Comparison of ENCODE assay signal across 8 cellular contexts in the genomic region with DNA sequence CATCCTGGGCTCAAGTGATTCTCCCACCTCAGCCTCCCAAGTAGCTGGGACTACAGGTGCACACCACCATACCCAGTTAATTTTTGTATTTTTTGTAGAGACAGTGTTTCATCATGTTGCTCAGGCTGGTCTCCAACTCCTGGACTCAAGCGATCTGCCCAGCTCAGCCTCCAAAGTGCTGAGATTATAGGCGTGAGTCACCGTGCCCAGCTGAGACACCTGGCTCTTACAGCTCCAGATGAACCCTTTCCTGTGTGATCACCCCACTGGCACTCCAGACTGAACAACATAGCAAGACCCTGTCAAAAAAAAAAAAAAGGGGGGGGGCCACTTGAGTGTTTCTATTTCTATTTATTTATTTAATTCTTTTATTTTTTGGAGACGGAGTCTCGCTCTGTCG. TPM values are rescaled to one million over a fixed set of nuclear protein-coding genes. Genes with fewer than 3 reads are reported as not detected.
DNase-seq lines count a peak whose midpoint lies in the region; ATAC-seq and TF ChIP-seq lines count a peak whose summit lies in the region.

No MANE protein-coding gene starts in this region.

- TF ChIP-seq POLR2A in gastroesophageal sphincter (IDR thresholded peaks at IDR 0.05): no peak

- H3K27me3 ChIP-seq in gastroesophageal sphincter: no peaks in the 10 kb centered on the region

- POLR2A ChIA-PET in activated CD4-positive, alpha-beta T cell treated with anti-CD3 and anti-CD28 coated beads, Interleukin-2, amount 10 ng/mL, durations not matched to agents 7 days and 5 days (lab: Charles Lee): interaction anchor here (0.6 to 1.0 kb wide), 2 partner anchors 25 to 301 kb away, joined by 7 to 12 read pairs; no protein-coding TSS in a partner anchor

- H3K27me3 Mint-ChIP-seq in activated CD4-positive, alpha-beta T cell treated with anti-CD3 and anti-CD28 coated beads, Interleukin-2, amount 10 ng/mL, durations not matched to agents 7 days and 5 days: no peaks in the 10 kb centered on the region
- no peaks in the 10 kb centered on the region for H3K27me3 Mint-ChIP-seq in stimulated activated naive B cell treated with anti-CD40 and anti-IgM and Interleukin-4, amounts not matched to agents 10 μg/mL and 1 μg/mL and 100 μg/mL, for 72 hours

- H3K9me3 ChIP-seq in gastroesophageal sphincter: no peaks in the 10 kb centered on the region

- peaks cover 52% of the 10 kb centered on the region for H3K4me1 Mint-ChIP-seq in activated CD4-positive, alpha-beta T cell treated with anti-CD3 and anti-CD28 coated beads, Interleukin-2, amount 10 ng/mL, durations not matched to agents 7 days and 5 days
- peaks cover 18 to 32% of the 10 kb centered on the region in 2 donors for H3K4me1 Mint-ChIP-seq in stimulated activated naive B cell treated with anti-CD40 and anti-IgM and Interleukin-4, amounts not matched to agents 10 μg/mL and 1 μg/mL and 100 μg/mL, for 72 hours

- peak overlapping the region; percentile 42 to 77 for H3K4me3 ChIP-seq in gastroesophageal sphincter

- TF ChIP-seq CTCF in gastroesophageal sphincter (IDR thresholded peaks at IDR 0.05): no peak

- no peak for TF ChIP-seq EP300 in gastroesophageal sphincter (IDR thresholded peaks at IDR 0.05)

- peaks cover 2 to 31% (median 15%) of the 10 kb centered on the region in 3 donors for H3K4me1 ChIP-seq in gastroesophageal sphincter

- peak overlapping the region; percentile 99 for H3K27ac Mint-ChIP-seq in activated CD4-positive, alpha-beta T cell treated with anti-CD3 and anti-CD28 coated beads, Interleukin-2, amount 10 ng/mL, durations not matched to agents 7 days and 5 days
- peak overlapping the region; percentile 62 for H3K27ac Mint-ChIP-seq in stimulated activated naive B cell treated with anti-CD40 and anti-IgM and Interleukin-4, amounts not matched to agents 10 μg/mL and 1 μg/mL and 100 μg/mL, for 72 hours

- peaks cover 15% of the 10 kb centered on the region for H3K36me3 Mint-ChIP-seq in activated CD4-positive, alpha-beta T cell treated with anti-CD3 and anti-CD28 coated beads, Interleukin-2, amount 10 ng/mL, durations not matched to agents 7 days and 5 days (ENCODE audit: low read depth)
- H3K36me3 Mint-ChIP-seq in stimulated activated naive B cell treated with anti-CD40 and anti-IgM and Interleukin-4, amounts not matched to agents 10 μg/mL and 1 μg/mL and 100 μg/mL, for 72 hours: peaks cover 8 to 11% of the 10 kb centered on the region in 2 donors

- ATAC-seq in gastroesophageal sphincter: no peak
- ATAC-seq in stimulated activated naive B cell treated with anti-CD40 and anti-IgM and Interleukin-4, amounts not matched to agents 10 μg/mL and 1 μg/mL and 100 μg/mL, for 72 hours (replicated peaks): no peak

- WGBS in gastroesophageal sphincter (ENCODE audit: low coverage in 1 of 2), 2 donors: 65 to 77% methylated on average over 5 of the region's 6 CpGs

- no peaks in the 10 kb centered on the region for H3K9me3 Mint-ChIP-seq in activated CD4-positive, alpha-beta T cell treated with anti-CD3 and anti-CD28 coated beads, Interleukin-2, amount 10 ng/mL, durations not matched to agents 7 days and 5 days
- H3K9me3 Mint-ChIP-seq in stimulated activated naive B cell treated with anti-CD40 and anti-IgM and Interleukin-4, amounts not matched to agents 10 μg/mL and 1 μg/mL and 100 μg/mL, for 72 hours: no peaks in the 10 kb centered on the region

- CTCF ChIA-PET in activated CD4-positive, alpha-beta T cell treated with anti-CD3 and anti-CD28 coated beads, Interleukin-2, amount 10 ng/mL, durations not matched to agents 7 days and 5 days (lab: Charles Lee): interaction anchor here (0.6 to 1.5 kb wide), 6 partner anchors 11 to 533 kb away, joined by 3 to 6 read pairs (median 4); no protein-coding TSS in a partner anchor

- peak overlapping the region; percentile 98 for H3K4me3 Mint-ChIP-seq in activated CD4-positive, alpha-beta T cell treated with anti-CD3 and anti-CD28 coated beads, Interleukin-2, amount 10 ng/mL, durations not matched to agents 7 days and 5 days
- peak overlapping the region; percentile 95 to 97 for H3K4me3 Mint-ChIP-seq in stimulated activated naive B cell treated with anti-CD40 and anti-IgM and Interleukin-4, amounts not matched to agents 10 μg/mL and 1 μg/mL and 100 μg/mL, for 72 hours

- peaks cover 0 to 20% of the 10 kb centered on the region in 2 donors for H3K36me3 ChIP-seq in gastroesophageal sphincter

- H3K27ac ChIP-seq in gastroesophageal sphincter: peak overlapping the region in 2 of 4 donors; percentile 90 to 91

- DNase-seq in stimulated activated CD4-positive, alpha-beta T cell treated with anti-CD3 and anti-CD28 coated beads, Interleukin-12 subunit alpha, Interleukin-12 subunit beta, amount 100 ng/mL, for 4 hours: peak; percentile 15
- DNase-seq in stimulated activated CD4-positive, alpha-beta T cell treated with anti-CD3 and anti-CD28 coated beads, Interleukin-2, amount 100 ng/mL, for 48 hours: no peak
- DNase-seq in activated CD4-positive, alpha-beta T cell treated with anti-CD3 and anti-CD28 coated beads, Interleukin-2, amount 10 ng/mL, durations not matched to agents 7 days and 5 days: peak; percentile 27
- no peak for DNase-seq in stimulated activated naive B cell treated with anti-CD40 and anti-IgM and Interleukin-4, amounts not matched to agents 10 μg/mL and 1 μg/mL and 100 μg/mL, for 72 hours
- DNase-seq in kidney glomerular epithelial cell (lab: John Stamatoyannopoulos, UW) (no peak), NCI-H1048 (lab: John Stamatoyannopoulos, UW) (no peak), NCI-H345 (lab: John Stamatoyannopoulos, UW) (no peak)

RNA-seq across cellular contexts. Expression of gene ADSL, which starts 1.0 kb away (rescaled TPM):
- 100 to 1,000 TPM; 124 to 130 TPM for total RNA-seq in activated CD4-positive, alpha-beta T cell treated with anti-CD3 and anti-CD28 coated beads, Interleukin-2, amount 10 ng/mL, durations not matched to agents 7 days and 5 days
- 100 to 1,000 TPM in 1 of 4 donors, 10 to 100 TPM in 3; 81.0 to 101 (median 87.2) TPM for total RNA-seq in gastroesophageal sphincter

RNA-seq across cellular contexts. Expression of gene SGSM3, which starts 25.1 kb away (rescaled TPM):
- total RNA-seq in activated CD4-positive, alpha-beta T cell treated with anti-CD3 and anti-CD28 coated beads, Interleukin-2, amount 10 ng/mL, durations not matched to agents 7 days and 5 days: 10 to 100 TPM; 79.6 to 92.4 TPM
- 10 to 100 TPM; 36.6 to 46.3 (median 40.6) TPM for total RNA-seq in gastroesophageal sphincter

Comparison
In these comparisons a context has a peak if more than half of its experiments do, and no peak if none do; other contexts are left out.
1. DNase-seq: peak in stimulated activated CD4-positive, alpha-beta T cell treated with anti-CD3 and anti-CD28 coated beads, Interleukin-12 subunit alpha, Interleukin-12 subunit beta, amount 100 ng/mL, for 4 hours (single experiment) and activated CD4-positive, alpha-beta T cell treated with anti-CD3 and anti-CD28 coated beads, Interleukin-2, amount 10 ng/mL, durations not matched to agents 7 days and 5 days (single experiment); none in stimulated activated CD4-positive, alpha-beta T cell treated with anti-CD3 and anti-CD28 coated beads, Interleukin-2, amount 100 ng/mL, for 48 hours (0 of 2), stimulated activated naive B cell treated with anti-CD40 and anti-IgM and Interleukin-4, amounts not matched to agents 10 μg/mL and 1 μg/mL and 100 μg/mL, for 72 hours (single experiment), kidney glomerular epithelial cell (single experiment), NCI-H1048 (single experiment) and NCI-H345 (single experiment).